18 cellular contexts compared by ENCODE assay signal in genomic region chr13:112899618-112900600, GRCh38.
DNase-seq lines count a peak whose midpoint lies in the region; ATAC-seq and TF ChIP-seq lines count a peak whose summit lies in the region.
"Had no signal": no experiment of that assay in that cellular context is flagged by ENCODE, and none has a peak within 500 bp of the region (broad histone marks: within the 10 kb centered on the region; RNA-seq: fewer than 3 reads in every experiment).

No MANE protein-coding gene starts in this region.

- peaks cover 3% of the 10 kb centered on the region for H3K4me1 Mint-ChIP-seq in memory B cell
- peaks cover 17 to 44% of the 10 kb centered on the region in 2 donors for H3K4me1 Mint-ChIP-seq in stimulated activated naive B cell treated with anti-CD40 and anti-IgM and Interleukin-4, amounts not matched to agents 10 μg/mL and 1 μg/mL and 100 μg/mL, for 72 hours

- no peaks in the 10 kb centered on the region for H3K36me3 ChIP-seq in RWPE2 (ENCODE audit: low read depth)
- H3K36me3 ChIP-seq: BLaER1 had no signal

- no peak overlapping the region for H3K27ac ChIP-seq in RWPE2 (ENCODE audit: poor library complexity, severe bottlenecking)
- H3K27ac ChIP-seq: BLaER1 had no signal

- ATAC-seq in RWPE2 (ENCODE audit: low read depth) (no peak), memory B cell (ENCODE audit: low read depth) (no peak), GM21786 (IDR thresholded peaks at IDR 0.05; ENCODE audit: unreplicated experiment) (no peak)
- ATAC-seq in stimulated activated naive B cell treated with anti-CD40 and anti-IgM and Interleukin-4, amounts not matched to agents 10 μg/mL and 1 μg/mL and 100 μg/mL, for 72 hours (replicated peaks), result no peak
- ATAC-seq: CD8-positive, alpha-beta T cell had no signal

- H3K4me1 ChIP-seq in RWPE2 (ENCODE audit: insufficient read depth, poor library complexity, severe bottlenecking), result no peaks in the 10 kb centered on the region

- no peaks in the 10 kb centered on the region for H3K9me3 ChIP-seq in RWPE2 (ENCODE audit: severe bottlenecking)

- H3K4me3 ChIP-seq in RWPE2 (ENCODE audit: severe bottlenecking), result no peak overlapping the region
- H3K4me3 ChIP-seq: BLaER1 had no signal

- H3K27me3 ChIP-seq in RWPE2 (ENCODE audit: insufficient read depth, poor library complexity, severe bottlenecking), result peaks cover 18% of the 10 kb centered on the region

- TF ChIP-seq CTCF in RWPE2 (IDR thresholded peaks at IDR 0.05; ENCODE audit: poor library complexity, severe bottlenecking), result no peak

- no peak overlapping the region for H3K4me3 Mint-ChIP-seq in memory B cell
- no peak overlapping the region for H3K4me3 Mint-ChIP-seq in stimulated activated naive B cell treated with anti-CD40 and anti-IgM and Interleukin-4, amounts not matched to agents 10 μg/mL and 1 μg/mL and 100 μg/mL, for 72 hours
- H3K4me3 Mint-ChIP-seq: CD8-positive, alpha-beta T cell; HFFc6 had no signal

- peaks cover 6% of the 10 kb centered on the region for H3K27me3 Mint-ChIP-seq in memory B cell
- no peaks in the 10 kb centered on the region for H3K27me3 Mint-ChIP-seq in stimulated activated naive B cell treated with anti-CD40 and anti-IgM and Interleukin-4, amounts not matched to agents 10 μg/mL and 1 μg/mL and 100 μg/mL, for 72 hours

- H3K27ac Mint-ChIP-seq in memory B cell, result peak overlapping the region; percentile 1
- peak overlapping the region; percentile 59 for H3K27ac Mint-ChIP-seq in stimulated activated naive B cell treated with anti-CD40 and anti-IgM and Interleukin-4, amounts not matched to agents 10 μg/mL and 1 μg/mL and 100 μg/mL, for 72 hours
- H3K27ac Mint-ChIP-seq: CD8-positive, alpha-beta T cell; HFFc6 had no signal

- peak; percentile 2 for DNase-seq in activated gamma-delta T cell treated with Interleukin-2 at 50 U/mL for 16 hours
- DNase-seq in activated gamma-delta T cell (lab: John Stamatoyannopoulos, UW), result no peak
- DNase-seq in RWPE2 (ENCODE audit: low spot score), result peak; percentile 44
- no peak for DNase-seq in memory B cell (ENCODE audit: low spot score in 2 of 2)
- DNase-seq in stimulated activated naive B cell treated with anti-CD40 and anti-IgM and Interleukin-4, amounts not matched to agents 10 μg/mL and 1 μg/mL and 100 μg/mL, for 72 hours, result no peak
- DNase-seq in cerebellar nuclear complex (lab: John Stamatoyannopoulos, UW), result no peak
- DNase-seq in activated naive CD4-positive, alpha-beta T cell (lab: John Stamatoyannopoulos, UW), result no peak
- DNase-seq: CD8-positive, alpha-beta T cell; DMS79; HFFc6; KG1; NCI-H1048; NCI-H1436 treated with DMSO at 0.1 percent for 48 hours; NCI-H2029 treated with DMSO at 0.1 percent for 48 hours; NCI-H2171 treated with DMSO at 0.1 percent for 48 hours; NCI-H446 treated with DMSO at 0.1 percent for 48 hours had no signal

- H3K9me3 Mint-ChIP-seq in memory B cell, result peaks cover under 1% of the 10 kb centered on the region
- peaks cover under 1 to 1% of the 10 kb centered on the region in 2 donors for H3K9me3 Mint-ChIP-seq in stimulated activated naive B cell treated with anti-CD40 and anti-IgM and Interleukin-4, amounts not matched to agents 10 μg/mL and 1 μg/mL and 100 μg/mL, for 72 hours

- peaks cover under 1% of the 10 kb centered on the region for H3K36me3 Mint-ChIP-seq in memory B cell
- H3K36me3 Mint-ChIP-seq in stimulated activated naive B cell treated with anti-CD40 and anti-IgM and Interleukin-4, amounts not matched to agents 10 μg/mL and 1 μg/mL and 100 μg/mL, for 72 hours, result peaks cover 17 to 20% of the 10 kb centered on the region in 2 donors
- H3K36me3 Mint-ChIP-seq: CD8-positive, alpha-beta T cell had no signal

Comparison
In these comparisons a context has a peak if more than half of its experiments do, and no peak if none do; other contexts are left out.
1. DNase-seq: peak in activated gamma-delta T cell treated with Interleukin-2 at 50 U/mL for 16 hours (single experiment) and RWPE2 (single experiment); none in activated gamma-delta T cell (single experiment), memory B cell (0 of 2), stimulated activated naive B cell treated with anti-CD40 and anti-IgM and Interleukin-4, amounts not matched to agents 10 μg/mL and 1 μg/mL and 100 μg/mL, for 72 hours (single experiment), cerebellar nuclear complex (0 of 2) and activated naive CD4-positive, alpha-beta T cell (0 of 4).